In the genomic region with DNA sequence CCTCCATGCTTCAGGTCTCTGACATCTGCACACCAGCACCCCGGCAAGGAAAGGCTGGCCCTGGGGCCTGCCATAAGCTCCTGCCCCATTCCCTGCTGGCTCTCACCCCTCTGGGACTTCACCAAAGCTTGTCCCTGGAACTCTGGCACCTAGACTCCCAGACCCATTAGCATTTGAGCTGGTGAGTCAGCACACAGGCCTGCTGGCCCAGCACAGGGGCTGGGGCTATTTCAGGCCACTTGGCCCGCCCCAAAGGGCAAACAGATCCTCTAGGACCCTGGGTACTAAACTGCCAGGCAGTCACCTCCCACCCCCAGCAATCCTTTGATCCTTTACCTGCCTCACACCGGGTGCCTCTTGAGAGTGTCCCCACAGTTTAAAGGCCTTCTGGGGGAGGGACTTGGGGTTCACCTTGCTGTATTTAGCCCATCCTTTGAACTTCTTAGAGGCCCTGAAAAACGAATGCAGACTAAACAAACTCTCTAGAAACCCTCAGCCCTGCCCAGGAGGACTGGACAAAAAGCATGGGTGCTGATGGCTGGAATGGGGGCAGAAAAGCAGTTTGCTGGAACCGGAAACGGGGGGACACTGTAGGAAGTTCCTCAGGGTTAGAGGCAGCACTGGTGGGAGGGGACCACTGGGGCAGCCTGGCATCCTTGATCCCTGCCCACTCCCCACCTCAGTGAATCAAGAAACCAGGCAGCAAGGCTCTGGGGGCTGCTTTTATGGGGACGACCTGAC, we compare ENCODE assay signal across 1 cellular context.
TF ChIP-seq lines count a peak whose summit lies in the region.

No MANE protein-coding gene starts in this region.

TF ChIP-seq in HCT116, 20 proteins besides CTCF, POLR2A, EP300 and RAD21 (continued from another document):
- TF ChIP-seq YY1 (IDR thresholded peaks at IDR 0.05; ENCODE audit: extremely low read depth, insufficient replicate concordance, low read depth, low read length), result no peak
